In genomic region chr12:49567302-49567610, GRCh38 we compare ENCODE assay signal across 8 cellular contexts. TPM values are rescaled to one million over a fixed set of nuclear protein-coding genes. Genes with fewer than 3 reads are reported as not detected.
DNase-seq lines count a peak whose midpoint lies in the region; ATAC-seq, FAIRE-seq and TF ChIP-seq lines count a peak whose summit lies in the region.

No MANE protein-coding gene starts in this region.

- TF ChIP-seq EP300 in A549 (IDR thresholded peaks at IDR 0.05) (no peak), SK-N-SH (IDR thresholded peaks at IDR 0.05; ENCODE audit: borderline replicate concordance in 1 of 2, low read depth in 1 of 2, low read length in 1 of 2) (no peak), gastroesophageal sphincter (IDR thresholded peaks at IDR 0.05) (no peak)

- TF ChIP-seq POLR2A in A549 (IDR thresholded peaks at IDR 0.05; ENCODE audit: low read length): no peak
- no peak for TF ChIP-seq POLR2A in gastroesophageal sphincter (IDR thresholded peaks at IDR 0.05)
- TF ChIP-seq POLR2A in gastrocnemius medialis (IDR thresholded peaks at IDR 0.05): no peak

- H3K9me3 ChIP-seq in A549 (no peaks in the 10 kb centered on the region), SK-N-SH (no peaks in the 10 kb centered on the region), gastroesophageal sphincter (no peaks in the 10 kb centered on the region), gastrocnemius medialis (no peaks in the 10 kb centered on the region)

- H3F3A ChIP-seq in SK-N-SH (replicated peaks; ENCODE audit: insufficient read depth): no peaks in the 10 kb centered on the region

- DNase-seq in A549 (ENCODE audit: low read depth in 1 of 2, low spot score in 1 of 2) (no peak), SK-N-SH (no peak), gastrocnemius medialis (no peak), NCI-H1436 (lab: John Stamatoyannopoulos, UW) (no peak), NCI-H2107 (lab: John Stamatoyannopoulos, UW) (no peak), kidney tubule cell (ENCODE audit: low spot score) (no peak)

- H3K36me3 ChIP-seq in SK-N-SH (replicated peaks in 1 of 2; ENCODE audit: control insufficient read depth in 1 of 2, insufficient read depth in 2 of 2, low read length in 1 of 2) (peaks cover 5 to 36% of the 10 kb centered on the region in 2 experiments), gastroesophageal sphincter (peaks cover 0 to 39% of the 10 kb centered on the region in 2 donors), gastrocnemius medialis (peaks cover 0 to 24% of the 10 kb centered on the region in 2 donors)

- FAIRE-seq in A549 (lab: Jason Lieb, UNC): no peak

- H3K27ac ChIP-seq in A549 (peak overlapping the region; percentile 95 to 99), SK-N-SH (ENCODE audit: low read depth in 2 of 2, low read length in 1 of 2) (peak overlapping the region; percentile 85 to 95; a peak in 3 of 4 replicates), gastroesophageal sphincter (peak overlapping the region; percentile 16 to 87 (median 84)), gastrocnemius medialis (peak overlapping the region; percentile 89 to 94 (median 90))

- POLR2A ChIA-PET in A549 (lab: Yijun Ruan, JAX): interaction anchor here (0.6 to 1.1 kb wide), 17 partner anchors 12 to 244 kb away, joined by 3 to 9 read pairs (median 5); partner anchors contain the start of genes SPATS2, TMBIM6 and TROAP
- POLR2A ChIA-PET in SK-N-SH (lab: Yijun Ruan, JAX): interaction anchor here (1.0 to 1.4 kb wide), 5 partner anchors 9 to 209 kb away, joined by 4 to 9 read pairs (median 4); no protein-coding TSS in a partner anchor

- no peaks in the 10 kb centered on the region for H3K27me3 ChIP-seq in SK-N-SH (ENCODE audit: insufficient read depth)
- H3K27me3 ChIP-seq in gastroesophageal sphincter: no peaks in the 10 kb centered on the region
- no peaks in the 10 kb centered on the region for H3K27me3 ChIP-seq in gastrocnemius medialis

- H2AFZ ChIP-seq in SK-N-SH (ENCODE audit: low read depth): peak overlapping the region; percentile 94

- peak; percentile 4 to 27; a peak in 3 of 6 replicates for ATAC-seq in A549
- ATAC-seq in GM21619 (IDR thresholded peaks at IDR 0.05; ENCODE audit: unreplicated experiment): peak; percentile 5
- ATAC-seq in gastroesophageal sphincter: no peak
- ATAC-seq in gastrocnemius medialis: peak; percentile 11 to 12

- H3K4me2 ChIP-seq in A549 (peak overlapping the region; percentile 98), SK-N-SH (peak overlapping the region; percentile 93)

- H3K79me2 ChIP-seq in SK-N-SH (ENCODE audit: insufficient read depth): peaks cover 68% of the 10 kb centered on the region

- H3K4me1 ChIP-seq in A549 (peaks cover 13% of the 10 kb centered on the region), SK-N-SH (ENCODE audit: control insufficient read depth in 1 of 2, insufficient read depth in 2 of 2, low read depth in 1 of 2, low read length in 1 of 2) (peaks cover 7 to 14% of the 10 kb centered on the region in 2 experiments; a peak in 3 of 4 replicates), gastroesophageal sphincter (peaks cover 0 to 54% (median 26%) of the 10 kb centered on the region in 3 donors), gastrocnemius medialis (peaks cover 40 to 50% of the 10 kb centered on the region in 2 donors)

- H4K20me1 ChIP-seq in SK-N-SH (ENCODE audit: insufficient read depth): no peaks in the 10 kb centered on the region

- peak overlapping the region; percentile 92 for H3K9ac ChIP-seq in SK-N-SH

- H3K4me3 ChIP-seq in A549 (peak overlapping the region; percentile 65), SK-N-SH (ENCODE audit: low read depth in 2 of 2, low read length in 1 of 2) (peak overlapping the region; percentile 90 to 99), gastroesophageal sphincter (peak overlapping the region; percentile 45 to 57), gastrocnemius medialis (peak overlapping the region; percentile 77 to 95 (median 85))

- no peaks in the 10 kb centered on the region for H3K9me2 ChIP-seq in SK-N-SH

- no peak for TF ChIP-seq RAD21 in A549 (conservative IDR thresholded peaks at IDR 0.05 in 1 of 2, IDR thresholded peaks at IDR 0.05 in 1 of 2)
- TF ChIP-seq RAD21 in SK-N-SH (IDR thresholded peaks at IDR 0.05; ENCODE audit: low read length): no peak

- intact Hi-C loops in gastrocnemius medialis (cut with DNase I; ENCODE audit: low total_unique reads): loop anchor here (2.0 kb wide), 1 partner anchor 14 kb away; no protein-coding TSS in a partner anchor

- CTCF ChIA-PET in A549 (lab: Yijun Ruan, JAX): interaction anchor here (0.6 to 7.0 kb wide), 11 partner anchors 9 to 315 kb away, joined by 3 to 49 read pairs (median 5); partner anchors contain the start of gene DNAJC22
- CTCF ChIA-PET in SK-N-SH (lab: Yijun Ruan, JAX): interaction anchor here (1.0 to 1.8 kb wide), 8 partner anchors 13 to 224 kb away, joined by 3 to 15 read pairs (median 6); partner anchors contain the start of gene DNAJC22

- 12% methylated on average over 11 of the region's 11 CpGs for WGBS in A549 (ENCODE audit: missing lambda C conversion rate)
- 2% methylated on average over 6 of the region's 11 CpGs for WGBS in SK-N-SH (ENCODE audit: low lambda C conversion rate)
- 2% methylated on average over 11 of the region's 11 CpGs; no CpG with 5 or more reads in 1 of the 2 donors for WGBS in gastroesophageal sphincter (ENCODE audit: low coverage in 1 of 2), 2 donors

- in situ Hi-C loops in gastrocnemius medialis (cut with MboI; ENCODE audit: low sequenced_read_pairs in 4 of 4): no loop called here

- TF ChIP-seq CTCF in A549 (IDR thresholded peaks at IDR 0.05): no peak
- no peak for TF ChIP-seq CTCF in SK-N-SH (IDR thresholded peaks at IDR 0.05)
- no peak for TF ChIP-seq CTCF in gastroesophageal sphincter (IDR thresholded peaks at IDR 0.05)
- no peak for TF ChIP-seq CTCF in gastrocnemius medialis (IDR thresholded peaks at IDR 0.05 in 4 of 5, conservative IDR thresholded peaks at IDR 0.05 in 1 of 5)

TF ChIP-seq in A549, 52 proteins besides CTCF, POLR2A, EP300 and RAD21 (continues in another document):
- TF ChIP-seq MYC (IDR thresholded peaks at IDR 0.05; ENCODE audit: borderline replicate concordance, low read length) (no peak), CEBPB (IDR thresholded peaks at IDR 0.05) (no peak), ZSCAN20 (CRISPR knock-in tag; IDR thresholded peaks at IDR 0.05) (no peak)

RNA-seq across cellular contexts. Expression of gene MCRS1, which starts 0.7 kb away (rescaled TPM):
- polyA plus RNA-seq in A549 (2011; rRNA removed) (68.5 and 69.4 TPM in 2 replicates), A549 (2017; fragmentation: RNase III; extraction: RNeasy Plus Mini Kit Qiagen cat#74134 plus additional on column Dnase treatment) (61.5 to 64.1 TPM (median 62.4 TPM) in 3 replicates), SK-N-SH (2012; rRNA removed) (103 and 107 TPM in 2 replicates)
- polyA plus RNA-seq in A549 (2012; cell fraction: cytosol; rRNA removed): 117 and 133 TPM in 2 replicates
- polyA plus RNA-seq in A549 (2012; cell fraction: nucleus; rRNA removed): 243 and 281 TPM in 2 replicates
- polyA minus RNA-seq in A549 (2011; rRNA and poly(A)+ RNA removed): 98.8 and 118 TPM in 2 replicates
- polyA plus RNA-seq in SK-N-SH (2012; cell fraction: cytosol; rRNA removed): 50.0 and 75.2 TPM in 2 replicates
- 200 and 202 TPM in 2 replicates for polyA plus RNA-seq in SK-N-SH (2012; cell fraction: nucleus; rRNA removed)
- total RNA-seq in gastroesophageal sphincter (10 to 100 TPM; 35.3 to 62.5 (median 51.1) TPM), gastrocnemius medialis (10 to 100 TPM; 28.7 to 62.0 (median 34.6) TPM)

RNA-seq across cellular contexts. Expression of gene KCNH3, which starts 28.4 kb away (rescaled TPM):
- polyA plus RNA-seq in A549 (2011; rRNA removed) (1.0 and 1.2 TPM in 2 replicates), A549 (2017; fragmentation: RNase III; extraction: RNeasy Plus Mini Kit Qiagen cat#74134 plus additional on column Dnase treatment) (1.7 to 2.2 TPM (median 1.8 TPM) in 3 replicates), SK-N-SH (2012; rRNA removed) (3.2 and 3.7 TPM in 2 replicates)
- polyA plus RNA-seq in A549 (2012; cell fraction: cytosol; rRNA removed): 2.1 and 3.0 TPM in 2 replicates
- polyA plus RNA-seq in A549 (2012; cell fraction: nucleus; rRNA removed): 7.1 and 12.6 TPM in 2 replicates
- 0.70 and 0.88 TPM in 2 replicates for polyA minus RNA-seq in A549 (2011; rRNA and poly(A)+ RNA removed)
- 1.0 and 1.8 TPM in 2 replicates for polyA plus RNA-seq in SK-N-SH (2012; cell fraction: cytosol; rRNA removed)
- polyA plus RNA-seq in SK-N-SH (2012; cell fraction: nucleus; rRNA removed): 14.3 and 17.0 TPM in 2 replicates
- total RNA-seq in gastroesophageal sphincter (under 1 TPM in 3 of 4 donors, not detected in 1; 0.13 to 0.69 (median 0.31) TPM), gastrocnemius medialis (not detected)

RNA-seq across cellular contexts. Expression of gene FAM186B, which starts 38.2 kb away (rescaled TPM):
- polyA plus RNA-seq in A549 (2011; rRNA removed) (0.04 and 0.13 TPM in 2 replicates), A549 (2017; fragmentation: RNase III; extraction: RNeasy Plus Mini Kit Qiagen cat#74134 plus additional on column Dnase treatment) (0.05 to 0.11 TPM (median 0.08 TPM) in 3 replicates), SK-N-SH (2012; rRNA removed) (0.16 and 0.24 TPM in 2 replicates)
- polyA plus RNA-seq in A549 (2012; cell fraction: cytosol; rRNA removed): 0.07 and 0.12 TPM in 2 replicates
- 0.17 and 0.18 TPM in 2 replicates for polyA plus RNA-seq in A549 (2012; cell fraction: nucleus; rRNA removed)
- polyA minus RNA-seq in A549 (2011; rRNA and poly(A)+ RNA removed): 0.10 and 0.21 TPM in 2 replicates
- polyA plus RNA-seq in SK-N-SH (2012; cell fraction: cytosol; rRNA removed): 0.09 and 0.18 TPM in 2 replicates
- polyA plus RNA-seq in SK-N-SH (2012; cell fraction: nucleus; rRNA removed): 0.80 and 0.93 TPM in 2 replicates
- total RNA-seq in gastroesophageal sphincter (under 1 TPM in 2 of 4 donors, not detected in 2; 0.31 to 0.69 TPM), gastrocnemius medialis (1 to 10 TPM in 1 of 4 donors, under 1 TPM in 3; 0.31 to 1.0 (median 0.70) TPM)

RNA-seq across cellular contexts. Expression of gene PRPF40B, which starts 56.1 kb away (rescaled TPM):
- polyA plus RNA-seq in A549 (2011; rRNA removed): 17.0 TPM in 2 replicates
- 17.5 TPM in 2 replicates for polyA plus RNA-seq in A549 (2012; cell fraction: cytosol; rRNA removed)
- 50.0 and 64.6 TPM in 2 replicates for polyA plus RNA-seq in A549 (2012; cell fraction: nucleus; rRNA removed)
- polyA plus RNA-seq in A549 (2017; fragmentation: RNase III; extraction: RNeasy Plus Mini Kit Qiagen cat#74134 plus additional on column Dnase treatment): 12.2 to 15.8 TPM (median 15.0 TPM) in 3 replicates
- polyA minus RNA-seq in A549 (2011; rRNA and poly(A)+ RNA removed): 17.8 and 18.3 TPM in 2 replicates
- 24.3 and 27.0 TPM in 2 replicates for polyA plus RNA-seq in SK-N-SH (2012; rRNA removed)
- 11.2 and 14.6 TPM in 2 replicates for polyA plus RNA-seq in SK-N-SH (2012; cell fraction: cytosol; rRNA removed)
- 125 TPM in 2 replicates for polyA plus RNA-seq in SK-N-SH (2012; cell fraction: nucleus; rRNA removed)
- total RNA-seq in gastroesophageal sphincter: 10 to 100 TPM; 14.6 to 24.0 (median 18.3) TPM
- total RNA-seq in gastrocnemius medialis: 10 to 100 TPM; 17.6 to 21.3 (median 20.2) TPM
